ENCODE assay signal across 22 cellular contexts in the genomic region with DNA sequence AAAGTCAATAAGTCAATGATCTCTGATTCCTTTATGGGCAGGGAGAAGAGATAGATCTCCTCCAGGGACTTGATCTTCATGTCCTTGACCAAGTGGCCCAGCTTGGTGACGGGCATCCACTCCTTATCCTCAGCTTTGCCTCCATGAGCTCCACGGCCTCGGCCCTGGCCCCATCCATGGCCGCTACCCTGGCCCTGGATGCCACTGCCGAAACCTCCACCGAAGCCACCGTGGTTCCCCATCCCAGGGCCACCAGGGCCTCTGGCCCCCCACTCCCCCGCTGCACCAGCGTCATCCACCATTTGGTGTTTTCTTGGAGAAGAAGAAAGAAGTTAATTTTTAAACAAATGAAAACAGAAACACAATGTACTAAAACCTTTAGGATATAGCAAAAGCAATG.
DNase-seq lines count a peak whose midpoint lies in the region; ATAC-seq lines count a peak whose summit lies in the region.
"Had no signal": no experiment of that assay in that cellular context is flagged by ENCODE, and none has a peak within 500 bp of the region (broad histone marks: within the 10 kb centered on the region; RNA-seq: fewer than 3 reads in every experiment).

No MANE protein-coding gene starts in this region.

- peak; percentile 9 for DNase-seq in Right ventricle myocardium superior
- no peak for DNase-seq in cardiac septum (ENCODE audit: low spot score)
- DNase-seq: 8988T; ACHN; AML-193; BE2C; C1 segment of cervical spinal cord; Caco-2; Calu3; CD4-positive, alpha-beta T cell; CD4-positive, CD25-positive, alpha-beta regulatory T cell; CD8-positive, alpha-beta memory T cell; CD8-positive, alpha-beta T cell; COR-L47; DMS 273 treated with DMSO at 0.1 percent for 48 hours; DMS153; DMS53; DMS79; DMS79 treated with DMSO at 0.1 percent for 48 hours; DND-41; EL had no signal

- intact Hi-C loops in Right ventricle myocardium superior (cut with DNase I) = no loop called here
- intact Hi-C loops in cardiac septum (cut with DNase I) = no loop called here

- ATAC-seq in Right ventricle myocardium superior (ENCODE audit: poor library complexity) = no peak
- ATAC-seq: A549; CD8-positive, alpha-beta T cell had no signal
